In the genomic region with DNA sequence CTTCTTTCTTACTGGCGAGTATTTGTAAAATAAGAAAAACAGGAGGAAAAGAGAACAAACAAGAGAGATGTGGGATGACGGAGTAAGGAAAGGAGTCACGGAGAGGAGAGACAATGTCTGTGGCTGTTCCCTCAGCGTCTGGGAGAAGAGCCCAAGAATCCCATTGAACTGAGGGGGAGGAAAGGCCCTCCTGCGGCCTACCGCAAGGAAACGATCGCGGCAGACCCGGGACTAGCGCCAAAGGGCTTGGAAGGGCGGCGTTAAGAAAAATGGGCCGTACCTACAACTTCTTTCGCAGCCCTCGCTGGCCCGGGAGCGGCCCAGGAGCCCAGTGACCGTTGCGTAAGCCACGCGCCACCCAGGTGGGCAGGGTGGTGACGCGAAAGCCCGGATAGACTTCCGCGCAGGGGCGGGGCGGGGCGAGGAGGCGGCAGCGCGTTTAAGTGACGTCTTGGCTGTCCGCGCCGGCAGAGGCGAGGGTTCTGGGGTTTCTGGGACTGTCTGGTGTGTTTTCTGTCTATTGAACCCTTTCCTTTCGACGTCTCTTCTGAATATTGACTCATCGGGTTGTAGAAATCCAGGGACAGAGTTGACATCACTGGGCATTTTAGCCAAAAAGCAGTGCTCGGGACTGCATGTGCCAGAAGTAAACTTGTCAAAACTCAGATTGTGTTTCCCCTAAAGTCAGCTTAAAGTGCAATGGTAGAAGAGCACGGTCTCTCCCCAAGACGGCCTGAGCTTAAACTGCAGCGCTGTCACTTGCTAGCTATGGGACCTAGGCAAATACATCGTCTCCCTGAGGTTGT, we compare ENCODE assay signal across 8 cellular contexts. TPM values are rescaled to one million over a fixed set of nuclear protein-coding genes. Genes with fewer than 3 reads are reported as not detected.
DNase-seq lines count a peak whose midpoint lies in the region; ATAC-seq, FAIRE-seq and TF ChIP-seq lines count a peak whose summit lies in the region.

TSS of gene SLC9B1 (minus strand) at position 387 of the 806 bp plus-strand sequence. CDS start 27,994 bp downstream, outside the sequence.

- H3K9me3 Mint-ChIP-seq in activated naive CD4-positive, alpha-beta T cell treated with anti-CD3 and anti-CD28 coated beads, Interleukin-2, amount 50 U/mL, for 72 hours = no peaks in the 10 kb centered on the region
- no peaks in the 10 kb centered on the region for H3K9me3 Mint-ChIP-seq in osteocyte (ENCODE audit: unreplicated experiment)

- peaks cover 4 to 6% of the 10 kb centered on the region in 2 donors for H3K36me3 Mint-ChIP-seq in activated naive CD4-positive, alpha-beta T cell treated with anti-CD3 and anti-CD28 coated beads, Interleukin-2, amount 50 U/mL, for 72 hours
- H3K36me3 Mint-ChIP-seq in osteocyte (ENCODE audit: unreplicated experiment) = peaks cover 4% of the 10 kb centered on the region

- 6% methylated on average over 24 of the region's 46 CpGs for WGBS in SK-N-SH (ENCODE audit: low lambda C conversion rate)
- WGBS in thyroid gland, 2 donors = 2% methylated on average over 32 to 46 of the region's 46 CpGs

- peak; percentile 99 for ATAC-seq in activated naive CD4-positive, alpha-beta T cell treated with anti-CD3 and anti-CD28 coated beads, Interleukin-2, amount 50 U/mL, for 72 hours

- H3K4me1 ChIP-seq in SK-N-SH (ENCODE audit: control insufficient read depth in 1 of 2, insufficient read depth in 2 of 2, low read depth in 1 of 2, low read length in 1 of 2) (peaks cover 0 to 2% of the 10 kb centered on the region in 2 experiments; a peak in 1 of 4 replicates), thyroid gland (peaks cover 5 to 6% of the 10 kb centered on the region in 2 donors)

- DNase-seq in G401 (ENCODE audit: low spot score) = peak; percentile 91
- DNase-seq in H54 (ENCODE audit: insufficient read length, low spot score) = peak; percentile 63
- peak; percentile 93 for DNase-seq in LoVo (ENCODE audit: low spot score)
- DNase-seq in SK-N-SH = peak; percentile 77
- DNase-seq in activated naive CD4-positive, alpha-beta T cell treated with anti-CD3 and anti-CD28 coated beads, Interleukin-2, amount 50 U/mL, for 72 hours (ENCODE audit: low spot score in 2 of 2) = peak; percentile 93 to 94
- peak; percentile 58 for DNase-seq in glomerular endothelial cell (ENCODE audit: extremely low read depth, low read depth, low spot score)
- peak; percentile 94 for DNase-seq in osteocyte (ENCODE audit: extremely low spot score, unreplicated experiment)
- DNase-seq in thyroid gland = peak; percentile 97 to 98

- peak; percentile 72 for FAIRE-seq in H54 (lab: Jason Lieb, UNC)

- in situ Hi-C loops in G401 (cut with HindIII; ENCODE audit: low sequenced_read_pairs) = loop anchor here (25.0 kb wide), 1 partner anchor 407 kb away; no protein-coding TSS in a partner anchor

- H3F3A ChIP-seq in SK-N-SH (replicated peaks; ENCODE audit: insufficient read depth) = peaks cover 4% of the 10 kb centered on the region

- TF ChIP-seq EP300 in SK-N-SH (IDR thresholded peaks at IDR 0.05; ENCODE audit: borderline replicate concordance in 1 of 2, low read depth in 1 of 2, low read length in 1 of 2) = peak in 1 of 2 experiments; percentile 33; a peak in 1 of 4 replicates

- H3K27me3 ChIP-seq in SK-N-SH (ENCODE audit: insufficient read depth) (no peaks in the 10 kb centered on the region), thyroid gland (no peaks in the 10 kb centered on the region)

- peak within 1 kb of the TSS; percentile 75 for H3K4me2 ChIP-seq in SK-N-SH

- H3K36me3 ChIP-seq in SK-N-SH (replicated peaks in 1 of 2; ENCODE audit: control insufficient read depth in 1 of 2, insufficient read depth in 2 of 2, low read length in 1 of 2) (peaks cover 4 to 6% of the 10 kb centered on the region in 2 experiments), thyroid gland (no peaks in the 10 kb centered on the region)

- H3K79me2 ChIP-seq in SK-N-SH (ENCODE audit: insufficient read depth) = no peaks in the 10 kb centered on the region

- POLR2A ChIA-PET in SK-N-SH (lab: Yijun Ruan, JAX) = no interaction called here

- H3K9me3 ChIP-seq in SK-N-SH (no peaks in the 10 kb centered on the region), thyroid gland (no peaks in the 10 kb centered on the region)

- peak within 1 kb of the TSS; percentile 96 to 99 for H3K27ac Mint-ChIP-seq in activated naive CD4-positive, alpha-beta T cell treated with anti-CD3 and anti-CD28 coated beads, Interleukin-2, amount 50 U/mL, for 72 hours
- peak within 1 kb of the TSS; percentile 86 for H3K27ac Mint-ChIP-seq in osteocyte (ENCODE audit: unreplicated experiment)

- no peaks in the 10 kb centered on the region for H3K9me2 ChIP-seq in SK-N-SH

- TF ChIP-seq CTCF in SK-N-SH (IDR thresholded peaks at IDR 0.05) (no peak), osteocyte (IDR thresholded peaks at IDR 0.05) (no peak), thyroid gland (IDR thresholded peaks at IDR 0.05) (peak in 1 of 6 experiments; percentile 12)

- CTCF ChIA-PET in SK-N-SH (lab: Yijun Ruan, JAX) = interaction anchor here (0.7 to 2.7 kb wide), 2 partner anchors 10 to 11 kb away, joined by 3 to 10 read pairs; no protein-coding TSS in a partner anchor

- H2AFZ ChIP-seq in SK-N-SH (ENCODE audit: low read depth) = peak within 1 kb of the TSS; percentile 97

- intact Hi-C loops in thyroid gland (cut with DNase I) = no loop called here

- no peak for TF ChIP-seq RAD21 in SK-N-SH (IDR thresholded peaks at IDR 0.05; ENCODE audit: low read length)

- TF ChIP-seq POLR2A in H54 (IDR thresholded peaks at IDR 0.05; ENCODE audit: low read depth, low read length) = peak; percentile 53; the same call in 1 of the 2 replicates
- TF ChIP-seq POLR2A in thyroid gland (IDR thresholded peaks at IDR 0.05) = peak in 1 of 2 donors; percentile 87

- peak within 1 kb of the TSS; percentile 50 to 60 for H3K4me3 ChIP-seq in SK-N-SH (ENCODE audit: low read depth in 2 of 2, low read length in 1 of 2)
- H3K4me3 ChIP-seq in thyroid gland (replicated peaks in 1 of 3) = peak within 1 kb of the TSS in 2 of 3 donors; percentile 15 to 18

- peaks cover 4% of the 10 kb centered on the region for H3K4me1 Mint-ChIP-seq in osteocyte (ENCODE audit: unreplicated experiment)

- peak within 1 kb of the TSS; percentile 76 for H3K4me3 Mint-ChIP-seq in osteocyte (ENCODE audit: unreplicated experiment)

- no peaks in the 10 kb centered on the region for H3K27me3 Mint-ChIP-seq in osteocyte (ENCODE audit: unreplicated experiment)

- no peaks in the 10 kb centered on the region for H4K20me1 ChIP-seq in SK-N-SH (ENCODE audit: insufficient read depth)

- H3K27ac ChIP-seq in SK-N-SH (ENCODE audit: low read depth in 2 of 2, low read length in 1 of 2) = peak within 1 kb of the TSS; percentile 79 to 90
- H3K27ac ChIP-seq in thyroid gland = peak within 1 kb of the TSS; percentile 80 to 85 (median 83)

- H3K9ac ChIP-seq in SK-N-SH = peak within 1 kb of the TSS; percentile 77

TF ChIP-seq in SK-N-SH, 30 proteins besides CTCF, POLR2A, EP300 and RAD21 (continues in another document):
- TF ChIP-seq FOSL2 (IDR thresholded peaks at IDR 0.05; ENCODE audit: borderline replicate concordance, low read depth) = peak; percentile 9; the same call in 1 of the 2 replicates
- TF ChIP-seq RFX5 (IDR thresholded peaks at IDR 0.05; ENCODE audit: low read length) = peak; percentile 73; the same call in 1 of the 2 replicates
- TF ChIP-seq ELF1 (IDR thresholded peaks at IDR 0.05) = peak; percentile 89
- no peak; the same call in 1 of the 2 replicates for TF ChIP-seq ZBTB33 (IDR thresholded peaks at IDR 0.05; ENCODE audit: borderline replicate concordance, low read depth)
- TF ChIP-seq CHD2 (IDR thresholded peaks at IDR 0.05; ENCODE audit: low read length, partially characterized antibody) = no peak
- no peak for TF ChIP-seq RXRA (IDR thresholded peaks at IDR 0.05; ENCODE audit: borderline replicate concordance, low read depth)
- peak; percentile 68 for TF ChIP-seq NFIC (IDR thresholded peaks at IDR 0.05; ENCODE audit: borderline replicate concordance)
- TF ChIP-seq, protein P1, sequence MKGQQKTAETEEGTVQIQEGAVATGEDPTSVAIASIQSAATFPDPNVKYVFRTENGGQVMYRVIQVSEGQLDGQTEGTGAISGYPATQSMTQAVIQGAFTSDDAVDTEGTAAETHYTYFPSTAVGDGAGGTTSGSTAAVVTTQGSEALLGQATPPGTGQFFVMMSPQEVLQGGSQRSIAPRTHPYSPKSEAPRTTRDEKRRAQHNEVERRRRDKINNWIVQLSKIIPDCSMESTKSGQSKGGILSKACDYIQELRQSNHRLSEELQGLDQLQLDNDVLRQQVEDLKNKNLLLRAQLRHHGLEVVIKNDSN (IDR thresholded peaks at IDR 0.05; ENCODE audit: borderline replicate concordance, low read depth) = peak; percentile 45; the same call in 1 of the 2 replicates
- TF ChIP-seq NRF1 (IDR thresholded peaks at IDR 0.05; ENCODE audit: low read depth, low read length) = peak; percentile 40; the same call in 1 of the 2 replicates
- no peak for TF ChIP-seq MXI1 (IDR thresholded peaks at IDR 0.05; ENCODE audit: low read depth, low read length)
- peak; percentile 82 for TF ChIP-seq POLR2AphosphoS5 (IDR thresholded peaks at IDR 0.05; ENCODE audit: low read depth, low read length)
- peak; percentile 46 for TF ChIP-seq GABPA (IDR thresholded peaks at IDR 0.05; ENCODE audit: low read depth)
- TF ChIP-seq TEAD4 (IDR thresholded peaks at IDR 0.05; ENCODE audit: borderline replicate concordance, insufficient read depth) = no peak

RNA-seq across cellular contexts. Expression of gene SLC9B1, which starts in this region (rescaled TPM):
- not detected in 2 replicates for total RNA-seq in G401 (2014; rRNA removed; shearing (Covaris generic))
- polyA plus RNA-seq in SK-N-SH (2012; rRNA removed) = 0.21 and 0.37 TPM in 2 replicates
- 0.27 and 0.37 TPM in 2 replicates for polyA plus RNA-seq in SK-N-SH (2012; cell fraction: cytosol; rRNA removed)
- 0.39 and 0.46 TPM in 2 replicates for polyA plus RNA-seq in SK-N-SH (2012; cell fraction: nucleus; rRNA removed)
- 1 to 10 TPM; 1.4 to 1.8 TPM for total RNA-seq in activated naive CD4-positive, alpha-beta T cell treated with anti-CD3 and anti-CD28 coated beads, Interleukin-2, amount 50 U/mL, for 72 hours
- total RNA-seq in glomerular endothelial cell (0.24 and 0.41 TPM in 2 replicates), osteocyte (1.0 and 1.8 TPM in 2 replicates), thyroid gland (1 to 10 TPM in 2 of 4 donors, under 1 TPM in 2; 0.45 to 1.2 (median 0.79) TPM)

Comparison
In these comparisons a context has a peak if more than half of its experiments do, and no peak if none do; other contexts are left out.
1. Peak in every context shown above with its lines: DNase-seq, ATAC-seq, H3K4me3 ChIP-seq and H3K27ac ChIP-seq.
2. Peak in DNase-seq in G401; RNA of the gene not detected or under 1 TPM.
3. Peak in DNase-seq, H3K4me3 ChIP-seq, H3K27ac ChIP-seq, H3K9ac ChIP-seq and H3K4me2 ChIP-seq in SK-N-SH; RNA of the gene not detected or under 1 TPM.
4. Peak in DNase-seq in glomerular endothelial cell; RNA of the gene not detected or under 1 TPM.